In genomic region chr14:93003945-93004698, GRCh38 we compare ENCODE assay signal across 15 cellular contexts.
A peak's percentile ranks its signal among the peaks of the same experiment; 100 is the strongest.
DNase-seq lines count a peak whose midpoint lies in the region; ATAC-seq and TF ChIP-seq lines count a peak whose summit lies in the region.
"Had no signal": no experiment of that assay in that cellular context is flagged by ENCODE, and none has a peak within 500 bp of the region (broad histone marks: within the 10 kb centered on the region; RNA-seq: fewer than 3 reads in every experiment).

No MANE protein-coding gene starts in this region.

- H3K4me3 ChIP-seq in heart left ventricle = no peak overlapping the region
- no peak overlapping the region for H3K4me3 ChIP-seq in ovary
- H3K4me3 ChIP-seq: breast epithelium, lung, PC-9, upper lobe of left lung had no signal

- no peaks in the 10 kb centered on the region for H3K9me3 Mint-ChIP-seq in memory B cell
- H3K9me3 Mint-ChIP-seq: CD8-positive, alpha-beta memory T cell had no signal

- no peak overlapping the region for H3K27ac ChIP-seq in heart left ventricle
- peak overlapping the region; percentile 70 for H3K27ac ChIP-seq in temporal lobe (ENCODE audit: low read depth, low read length)
- no peak overlapping the region for H3K27ac ChIP-seq in ovary
- H3K27ac ChIP-seq: PC-9, upper lobe of left lung had no signal

- TF ChIP-seq CTCF in heart left ventricle (IDR thresholded peaks at IDR 0.05) (no peak), ovary (IDR thresholded peaks at IDR 0.05) (no peak)

- TF ChIP-seq POLR2A in heart left ventricle (IDR thresholded peaks at IDR 0.05) (no peak), ovary (IDR thresholded peaks at IDR 0.05) (no peak)

- DNase-seq in Right ventricle myocardium inferior (ENCODE audit: missing footprints) (peak; percentile 18), heart left ventricle (no peak), astrocyte of the hippocampus (ENCODE audit: low read depth, low spot score) (peak; percentile 64), memory B cell (ENCODE audit: low spot score in 2 of 2) (no peak), ovary (no peak), cortex of kidney (lab: John Stamatoyannopoulos, UW) (no peak), RPMI8226 (no peak)
- DNase-seq: CD8-positive, alpha-beta memory T cell; NCI-H526 treated with DMSO at 0.1 percent for 48 hours; PC-9; stimulated activated CD4-positive, alpha-beta T cell treated with anti-CD3 and anti-CD28 coated beads, Interleukin-2, amount 100 ng/mL, for 48 hours; upper lobe of left lung had no signal

- intact Hi-C loops in Right ventricle myocardium inferior (cut with DNase I) (no loop called here), heart left ventricle (cut with DNase I) (no loop called here), ovary (cut with DNase I) (no loop called here)

- peak overlapping the region; percentile 32 for H3K27ac Mint-ChIP-seq in memory B cell

- H3K36me3 Mint-ChIP-seq in memory B cell = peaks cover 10% of the 10 kb centered on the region

- H3K4me1 ChIP-seq in heart left ventricle (peaks cover 7 to 68% (median 43%) of the 10 kb centered on the region in 12 donors), ovary (ENCODE audit: insufficient read depth) (peaks cover 29% of the 10 kb centered on the region)

- WGBS in heart left ventricle, 4 donors = 84 to 92% (median 88%) methylated on average over 17 to 18 of the region's 18 CpGs
- WGBS in ovary, 3 donors = 86 to 93% (median 93%) methylated on average over 18 of the region's 18 CpGs

- H3K27me3 ChIP-seq in heart left ventricle (no peaks in the 10 kb centered on the region), ovary (no peaks in the 10 kb centered on the region)
- H3K27me3 ChIP-seq: breast epithelium, upper lobe of left lung had no signal

- H3K36me3 ChIP-seq in heart left ventricle = peaks cover 0 to 10% (median 0%) of the 10 kb centered on the region in 9 donors
- no peaks in the 10 kb centered on the region for H3K36me3 ChIP-seq in ovary
- H3K36me3 ChIP-seq: breast epithelium had no signal

- ATAC-seq in Right ventricle myocardium inferior = no peak
- ATAC-seq in heart left ventricle = no peak
- ATAC-seq in memory B cell (ENCODE audit: low read depth) = no peak

- no peaks in the 10 kb centered on the region for H3K9me3 ChIP-seq in heart left ventricle
- no peaks in the 10 kb centered on the region for H3K9me3 ChIP-seq in ovary
- H3K9me3 ChIP-seq: breast epithelium, upper lobe of left lung had no signal

- H3K27me3 Mint-ChIP-seq in memory B cell = no peaks in the 10 kb centered on the region

- TF ChIP-seq EP300 in ovary (IDR thresholded peaks at IDR 0.05) = no peak

- no peak overlapping the region for H3K4me3 Mint-ChIP-seq in memory B cell
- H3K4me3 Mint-ChIP-seq: CD8-positive, alpha-beta memory T cell had no signal

- H3K4me1 Mint-ChIP-seq in memory B cell = peaks cover 45% of the 10 kb centered on the region

Comparison
In these comparisons a context has a peak if more than half of its experiments do, and no peak if none do; other contexts are left out.
1. DNase-seq: peak in Right ventricle myocardium inferior (single experiment) and astrocyte of the hippocampus (single experiment); none in heart left ventricle (0 of 5), memory B cell (0 of 2), ovary (0 of 5), cortex of kidney (single experiment) and RPMI8226 (single experiment).